Comparison of ENCODE assay signal across 8 cellular contexts in genomic region chr11:28107726-28108618, GRCh38. TPM values are rescaled to one million over a fixed set of nuclear protein-coding genes. Genes with fewer than 3 reads are reported as not detected.
DNase-seq lines count a peak whose midpoint lies in the region; ATAC-seq and TF ChIP-seq lines count a peak whose summit lies in the region.

Gene KIF18A, minus strand, starts transcription at chr11:28108156. Its CDS starts 10,209 bp downstream, at chr11:28097947.
Gene METTL15, plus strand, starts transcription at chr11:28108388. Its CDS starts 4,947 bp downstream, at chr11:28113335.

- H3K9ac ChIP-seq in BLaER1 treated with 17β-estradiol and CSF1 and Interleukin-3, amounts not matched to agents 10 nM and 100 nM = peak within 1 kb of the TSS; percentile 77 to 89 (median 86)

- peaks cover 0 to 7% (median 0%) of the 10 kb centered on the region in 11 experiments; a peak in 1 of 22 replicates for H4K20me1 ChIP-seq in BLaER1 treated with 17β-estradiol and CSF1 and Interleukin-3, amounts not matched to agents 10 nM and 100 nM

- intact Hi-C loops in dendritic cell treated with granulocyte-macrophage colony-stimulating factor and Interleukin-4, amounts not matched to agents 40 ng/mL and 50 ng/mL, for 4 days (cut with micrococcal nuclease) = loop anchor here (10.0 kb wide), 1 partner anchor 743 kb away; the partner anchor contains the start of gene CCDC34
- intact Hi-C loops in left lung (cut with DNase I) = no loop called here

- H3K4me3 Mint-ChIP-seq in dendritic cell treated with granulocyte-macrophage colony-stimulating factor and Interleukin-4, amounts not matched to agents 40 ng/mL and 50 ng/mL, for 4 days = peak within 1 kb of the TSS; percentile 93

- no peaks in the 10 kb centered on the region for H3K9me3 Mint-ChIP-seq in dendritic cell treated with granulocyte-macrophage colony-stimulating factor and Interleukin-4, amounts not matched to agents 40 ng/mL and 50 ng/mL, for 4 days

- peaks cover 35% of the 10 kb centered on the region for H3K4me1 Mint-ChIP-seq in dendritic cell treated with granulocyte-macrophage colony-stimulating factor and Interleukin-4, amounts not matched to agents 40 ng/mL and 50 ng/mL, for 4 days (ENCODE audit: low read depth)

- no peaks in the 10 kb centered on the region for H3K9me3 ChIP-seq in BLaER1 treated with 17β-estradiol and CSF1 and Interleukin-3, amounts not matched to agents 10 nM and 100 nM (replicated peaks in 1 of 11)
- H3K9me3 ChIP-seq in left lung = no peaks in the 10 kb centered on the region

- H3K36me3 Mint-ChIP-seq in dendritic cell treated with granulocyte-macrophage colony-stimulating factor and Interleukin-4, amounts not matched to agents 40 ng/mL and 50 ng/mL, for 4 days (ENCODE audit: low read depth) = peaks cover 18% of the 10 kb centered on the region

- H3K4me1 ChIP-seq in BLaER1 treated with 17β-estradiol and CSF1 and Interleukin-3, amounts not matched to agents 10 nM and 100 nM = peaks cover 28 to 48% (median 43%) of the 10 kb centered on the region in 10 experiments
- peaks cover 24 to 51% of the 10 kb centered on the region in 2 donors for H3K4me1 ChIP-seq in left lung

- peak within 1 kb of the TSS; percentile 75 to 93 (median 85) for H3K4me2 ChIP-seq in BLaER1 treated with 17β-estradiol and CSF1 and Interleukin-3, amounts not matched to agents 10 nM and 100 nM

- DNase-seq in NCI-H748 (lab: John Stamatoyannopoulos, UW; ENCODE audit: unreplicated experiment) (peak; percentile 100), left lung (peak; percentile 100)
- peak; percentile 96 for DNase-seq in activated CD4-positive, alpha-beta T cell treated with anti-CD3 and anti-CD28 coated beads, Interleukin-2, amount 50 U/mL, for 1 hour
- peak; percentile 97 to 98 for DNase-seq in stimulated activated CD4-positive, alpha-beta T cell treated with anti-CD3 and anti-CD28 coated beads, Interleukin-2, amount 100 ng/mL, for 48 hours

- H3K27ac Mint-ChIP-seq in dendritic cell treated with granulocyte-macrophage colony-stimulating factor and Interleukin-4, amounts not matched to agents 40 ng/mL and 50 ng/mL, for 4 days = peak within 1 kb of the TSS; percentile 94

- H3K27me3 Mint-ChIP-seq in dendritic cell treated with granulocyte-macrophage colony-stimulating factor and Interleukin-4, amounts not matched to agents 40 ng/mL and 50 ng/mL, for 4 days = no peaks in the 10 kb centered on the region

- peak within 1 kb of the TSS; percentile 63 to 83 (median 78) for H3K4me3 ChIP-seq in BLaER1 treated with 17β-estradiol and CSF1 and Interleukin-3, amounts not matched to agents 10 nM and 100 nM
- H3K4me3 ChIP-seq in left lung = peak within 1 kb of the TSS; percentile 53 to 57

- ATAC-seq in GM19351 (IDR thresholded peaks at IDR 0.05; ENCODE audit: unreplicated experiment) (peak; percentile 88), HG03521 (IDR thresholded peaks at IDR 0.05; ENCODE audit: unreplicated experiment) (peak; percentile 90), left lung (peak; percentile 96)

- no peak for TF ChIP-seq CTCF in left lung (IDR thresholded peaks at IDR 0.05)

- no peaks in the 10 kb centered on the region for H3K27me3 ChIP-seq in BLaER1 treated with 17β-estradiol and CSF1 and Interleukin-3, amounts not matched to agents 10 nM and 100 nM
- no peaks in the 10 kb centered on the region for H3K27me3 ChIP-seq in left lung

- H3K27ac ChIP-seq in BLaER1 treated with 17β-estradiol and CSF1 and Interleukin-3, amounts not matched to agents 10 nM and 100 nM = peak within 1 kb of the TSS; percentile 75 to 92 (median 85)
- H3K27ac ChIP-seq in left lung = peak within 1 kb of the TSS; percentile 90 to 91

- no peaks in the 10 kb centered on the region for H3K36me3 ChIP-seq in BLaER1 treated with 17β-estradiol and CSF1 and Interleukin-3, amounts not matched to agents 10 nM and 100 nM
- no peaks in the 10 kb centered on the region for H3K36me3 ChIP-seq in left lung

RNA-seq across cellular contexts. Expression of gene KIF18A, which starts in this region (rescaled TPM):
- total RNA-seq in left lung = 1 to 10 TPM; 4.2 to 5.0 TPM

RNA-seq across cellular contexts. Expression of gene METTL15, which starts in this region (rescaled TPM):
- total RNA-seq in left lung = 10 to 100 TPM in 1 of 2 donors, 1 to 10 TPM in 1; 9.6 to 14.9 TPM

Comparison
In these comparisons a context has a peak if more than half of its experiments do, and no peak if none do; other contexts are left out.
1. Peak in every context shown above with its lines: DNase-seq, ATAC-seq, H3K4me3 ChIP-seq and H3K27ac ChIP-seq.